11 cellular contexts compared by ENCODE assay signal in genomic region chr10:59383908-59384307, GRCh38. TPM values are rescaled to one million over a fixed set of nuclear protein-coding genes. Genes with fewer than 3 reads are reported as not detected.
"Had no signal": no experiment of that assay in that cellular context is flagged by ENCODE, and none has a peak within 500 bp of the region (broad histone marks: within the 10 kb centered on the region; RNA-seq: fewer than 3 reads in every experiment).

No MANE protein-coding gene starts in this region.

- H3K27me3 ChIP-seq: breast epithelium had no signal

- DNase-seq: activated CD4-positive, CD25-positive, alpha-beta regulatory T cell treated with anti-CD3 and anti-CD28 coated beads, Interleukin-2, amount 50 U/mL, for 72 hours; activated naive CD4-positive, alpha-beta T cell treated with Interleukin-2 at 50 U/mL for 16 hours; anterior cingulate cortex; glutamatergic neuron; immature natural killer cell; midbrain; SK-N-SH; T-cell; T1000 had no signal

- H3K27ac Mint-ChIP-seq: activated T-helper 17 cell treated with anti-CD3 and anti-CD28 coated beads, Interleukin-2, amount 50 U/mL, for 72 hours; immature natural killer cell; T-cell had no signal

- H3K4me3 Mint-ChIP-seq: activated T-helper 17 cell treated with anti-CD3 and anti-CD28 coated beads, Interleukin-2, amount 50 U/mL, for 72 hours; immature natural killer cell; T-cell had no signal

- H3K9ac ChIP-seq: SK-N-SH had no signal

- H3K36me3 Mint-ChIP-seq: immature natural killer cell, T-cell had no signal

- H3K4me3 ChIP-seq: breast epithelium had no signal

- ATAC-seq: activated T-helper 17 cell treated with anti-CD3 and anti-CD28 coated beads, Interleukin-2, amount 50 U/mL, for 72 hours; T-cell had no signal

- H3K27me3 Mint-ChIP-seq: activated T-helper 17 cell treated with anti-CD3 and anti-CD28 coated beads, Interleukin-2, amount 50 U/mL, for 72 hours; T-cell had no signal

- H3K4me2 ChIP-seq: SK-N-SH had no signal

- H3K9me3 Mint-ChIP-seq: activated T-helper 17 cell treated with anti-CD3 and anti-CD28 coated beads, Interleukin-2, amount 50 U/mL, for 72 hours had no signal

- H3K9me3 ChIP-seq: breast epithelium, SK-N-SH had no signal

- H3K36me3 ChIP-seq: breast epithelium had no signal

- H3K4me1 ChIP-seq: breast epithelium had no signal

- H3K9me2 ChIP-seq: SK-N-SH had no signal

- H3K4me1 Mint-ChIP-seq: activated T-helper 17 cell treated with anti-CD3 and anti-CD28 coated beads, Interleukin-2, amount 50 U/mL, for 72 hours; immature natural killer cell; T-cell had no signal

- H3K27ac ChIP-seq: breast epithelium had no signal

RNA-seq across cellular contexts. Expression of gene FAM13C, which starts 21.6 kb away (rescaled TPM):
- total RNA-seq: T-cell had no signal
- polyA plus RNA-seq: immature natural killer cell had no signal
